In genomic region chr1:114505148-114505561, GRCh38 we compare ENCODE assay signal across 1 cellular context.
TF ChIP-seq lines count a peak whose summit lies in the region.

No MANE protein-coding gene starts in this region.

TF ChIP-seq in K562, 482 proteins besides CTCF, POLR2A, EP300 and RAD21 (continued from another document):
- TF ChIP-seq TEAD4 (IDR thresholded peaks at IDR 0.05; ENCODE audit: low read length) (peak; percentile 46; the same call in 1 of the 2 replicates), TEAD4 (CRISPR knock-in tag; IDR thresholded peaks at IDR 0.05; ENCODE audit: borderline replicate concordance) (no peak), L3MBTL2 (IDR thresholded peaks at IDR 0.05) (peak; percentile 70), MEIS2 (IDR thresholded peaks at IDR 0.05; ENCODE audit: partially characterized antibody) (no peak), NFYB (IDR thresholded peaks at IDR 0.05; ENCODE audit: extremely low read depth, insufficient read length) (no peak), NR2F6 (CRISPR knock-in tag; IDR thresholded peaks at IDR 0.05) (no peak), CHD1 (IDR thresholded peaks at IDR 0.05; ENCODE audit: low read length) (no peak), PRMT5 (CRISPR knock-in tag; IDR thresholded peaks at IDR 0.05) (no peak), BRD9 (IDR thresholded peaks at IDR 0.05; ENCODE audit: low read depth, partially characterized antibody) (no peak), SMARCA5 (IDR thresholded peaks at IDR 0.05) (no peak), ATF1 (CRISPR knock-in tag; IDR thresholded peaks at IDR 0.05) (no peak), ATF1 (tag; IDR thresholded peaks at IDR 0.05) (no peak), KLF16 (IDR thresholded peaks at IDR 0.05) (no peak), PHF8 (IDR thresholded peaks at IDR 0.05; ENCODE audit: borderline replicate concordance, low read length) (no peak), ZBTB9 (CRISPR knock-in tag; IDR thresholded peaks at IDR 0.05) (no peak), ZNF316 (IDR thresholded peaks at IDR 0.05) (no peak), E2F6 (IDR thresholded peaks at IDR 0.05; ENCODE audit: borderline replicate concordance in 1 of 2, extremely low read depth in 1 of 2, insufficient read depth in 1 of 2, insufficient read length in 1 of 2, low read depth in 1 of 2, low read length in 1 of 2, poor library complexity in 1 of 2, severe bottlenecking in 1 of 2) (peak; percentile 28 to 58), ZNF41 (CRISPR knock-in tag; conservative IDR thresholded peaks at IDR 0.05) (0 out of 2 replicates have a peak, but pooled peaks have one; percentile 12), BRD4 (IDR thresholded peaks at IDR 0.05) (no peak), SPI1 (IDR thresholded peaks at IDR 0.05; ENCODE audit: borderline replicate concordance, low read depth, low read length) (peak; percentile 95), ZNF551 (CRISPR knock-in tag; IDR thresholded peaks at IDR 0.05) (no peak), HLTF (IDR thresholded peaks at IDR 0.05) (no peak), FOXM1 (IDR thresholded peaks at IDR 0.05; ENCODE audit: low read depth) (no peak), FOXM1 (CRISPR knock-in tag; IDR thresholded peaks at IDR 0.05; ENCODE audit: low read depth) (no peak), ZNF444 (CRISPR knock-in tag; IDR thresholded peaks at IDR 0.05) (no peak), SAP30 (IDR thresholded peaks at IDR 0.05; ENCODE audit: borderline replicate concordance, insufficient read depth, low read depth, low read length, poor library complexity, severe bottlenecking) (no peak), CBX3 (IDR thresholded peaks at IDR 0.05; ENCODE audit: borderline replicate concordance in 1 of 2, low read length in 2 of 2) (no peak), HDAC1 (IDR thresholded peaks at IDR 0.05) (peak in 1 of 2 experiments; percentile 31; a peak in 1 of 4 replicates), HMG20B (CRISPR knock-in tag; IDR thresholded peaks at IDR 0.05) (no peak), TEAD1 (CRISPR knock-in tag; IDR thresholded peaks at IDR 0.05) (no peak), MLLT1 (IDR thresholded peaks at IDR 0.05) (no peak)
- TF ChIP-seq, protein P1, sequence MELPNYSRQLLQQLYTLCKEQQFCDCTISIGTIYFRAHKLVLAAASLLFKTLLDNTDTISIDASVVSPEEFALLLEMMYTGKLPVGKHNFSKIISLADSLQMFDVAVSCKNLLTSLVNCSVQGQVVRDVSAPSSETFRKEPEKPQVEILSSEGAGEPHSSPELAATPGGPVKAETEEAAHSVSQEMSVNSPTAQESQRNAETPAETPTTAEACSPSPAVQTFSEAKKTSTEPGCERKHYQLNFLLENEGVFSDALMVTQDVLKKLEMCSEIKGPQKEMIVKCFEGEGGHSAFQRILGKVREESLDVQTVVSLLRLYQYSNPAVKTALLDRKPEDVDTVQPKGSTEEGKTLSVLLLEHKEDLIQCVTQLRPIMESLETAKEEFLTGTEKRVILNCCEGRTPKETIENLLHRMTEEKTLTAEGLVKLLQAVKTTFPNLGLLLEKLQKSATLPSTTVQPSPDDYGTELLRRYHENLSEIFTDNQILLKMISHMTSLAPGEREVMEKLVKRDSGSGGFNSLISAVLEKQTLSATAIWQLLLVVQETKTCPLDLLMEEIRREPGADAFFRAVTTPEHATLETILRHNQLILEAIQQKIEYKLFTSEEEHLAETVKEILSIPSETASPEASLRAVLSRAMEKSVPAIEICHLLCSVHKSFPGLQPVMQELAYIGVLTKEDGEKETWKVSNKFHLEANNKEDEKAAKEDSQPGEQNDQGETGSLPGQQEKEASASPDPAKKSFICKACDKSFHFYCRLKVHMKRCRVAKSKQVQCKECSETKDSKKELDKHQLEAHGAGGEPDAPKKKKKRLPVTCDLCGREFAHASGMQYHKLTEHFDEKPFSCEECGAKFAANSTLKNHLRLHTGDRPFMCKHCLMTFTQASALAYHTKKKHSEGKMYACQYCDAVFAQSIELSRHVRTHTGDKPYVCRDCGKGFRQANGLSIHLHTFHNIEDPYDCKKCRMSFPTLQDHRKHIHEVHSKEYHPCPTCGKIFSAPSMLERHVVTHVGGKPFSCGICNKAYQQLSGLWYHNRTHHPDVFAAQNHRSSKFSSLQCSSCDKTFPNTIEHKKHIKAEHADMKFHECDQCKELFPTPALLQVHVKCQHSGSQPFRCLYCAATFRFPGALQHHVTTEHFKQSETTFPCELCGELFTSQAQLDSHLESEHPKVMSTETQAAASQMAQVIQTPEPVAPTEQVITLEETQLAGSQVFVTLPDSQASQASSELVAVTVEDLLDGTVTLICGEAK (IDR thresholded peaks at IDR 0.05), result no peak
- TF ChIP-seq, protein P1 (CRISPR knock-in tag; IDR thresholded peaks at IDR 0.05), result no peak
- TF ChIP-seq, protein P2, sequence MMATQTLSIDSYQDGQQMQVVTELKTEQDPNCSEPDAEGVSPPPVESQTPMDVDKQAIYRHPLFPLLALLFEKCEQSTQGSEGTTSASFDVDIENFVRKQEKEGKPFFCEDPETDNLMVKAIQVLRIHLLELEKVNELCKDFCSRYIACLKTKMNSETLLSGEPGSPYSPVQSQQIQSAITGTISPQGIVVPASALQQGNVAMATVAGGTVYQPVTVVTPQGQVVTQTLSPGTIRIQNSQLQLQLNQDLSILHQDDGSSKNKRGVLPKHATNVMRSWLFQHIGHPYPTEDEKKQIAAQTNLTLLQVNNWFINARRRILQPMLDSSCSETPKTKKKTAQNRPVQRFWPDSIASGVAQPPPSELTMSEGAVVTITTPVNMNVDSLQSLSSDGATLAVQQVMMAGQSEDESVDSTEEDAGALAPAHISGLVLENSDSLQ (IDR thresholded peaks at IDR 0.05), result no peak
- TF ChIP-seq, protein P3, sequence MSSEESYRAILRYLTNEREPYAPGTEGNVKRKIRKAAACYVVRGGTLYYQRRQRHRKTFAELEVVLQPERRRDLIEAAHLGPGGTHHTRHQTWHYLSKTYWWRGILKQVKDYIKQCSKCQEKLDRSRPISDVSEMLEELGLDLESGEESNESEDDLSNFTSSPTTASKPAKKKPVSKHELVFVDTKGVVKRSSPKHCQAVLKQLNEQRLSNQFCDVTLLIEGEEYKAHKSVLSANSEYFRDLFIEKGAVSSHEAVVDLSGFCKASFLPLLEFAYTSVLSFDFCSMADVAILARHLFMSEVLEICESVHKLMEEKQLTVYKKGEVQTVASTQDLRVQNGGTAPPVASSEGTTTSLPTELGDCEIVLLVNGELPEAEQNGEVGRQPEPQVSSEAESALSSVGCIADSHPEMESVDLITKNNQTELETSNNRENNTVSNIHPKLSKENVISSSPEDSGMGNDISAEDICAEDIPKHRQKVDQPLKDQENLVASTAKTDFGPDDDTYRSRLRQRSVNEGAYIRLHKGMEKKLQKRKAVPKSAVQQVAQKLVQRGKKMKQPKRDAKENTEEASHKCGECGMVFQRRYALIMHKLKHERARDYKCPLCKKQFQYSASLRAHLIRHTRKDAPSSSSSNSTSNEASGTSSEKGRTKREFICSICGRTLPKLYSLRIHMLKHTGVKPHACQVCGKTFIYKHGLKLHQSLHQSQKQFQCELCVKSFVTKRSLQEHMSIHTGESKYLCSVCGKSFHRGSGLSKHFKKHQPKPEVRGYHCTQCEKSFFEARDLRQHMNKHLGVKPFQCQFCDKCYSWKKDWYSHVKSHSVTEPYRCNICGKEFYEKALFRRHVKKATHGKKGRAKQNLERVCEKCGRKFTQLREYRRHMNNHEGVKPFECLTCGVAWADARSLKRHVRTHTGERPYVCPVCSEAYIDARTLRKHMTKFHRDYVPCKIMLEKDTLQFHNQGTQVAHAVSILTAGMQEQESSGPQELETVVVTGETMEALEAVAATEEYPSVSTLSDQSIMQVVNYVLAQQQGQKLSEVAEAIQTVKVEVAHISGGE (CRISPR knock-in tag; IDR thresholded peaks at IDR 0.05), result peak in 1 of 3 experiments; percentile 35; a peak in 1 of 6 replicates
TF ChIP-seq in K562: peak in this region for 9.
